In the genomic region with DNA sequence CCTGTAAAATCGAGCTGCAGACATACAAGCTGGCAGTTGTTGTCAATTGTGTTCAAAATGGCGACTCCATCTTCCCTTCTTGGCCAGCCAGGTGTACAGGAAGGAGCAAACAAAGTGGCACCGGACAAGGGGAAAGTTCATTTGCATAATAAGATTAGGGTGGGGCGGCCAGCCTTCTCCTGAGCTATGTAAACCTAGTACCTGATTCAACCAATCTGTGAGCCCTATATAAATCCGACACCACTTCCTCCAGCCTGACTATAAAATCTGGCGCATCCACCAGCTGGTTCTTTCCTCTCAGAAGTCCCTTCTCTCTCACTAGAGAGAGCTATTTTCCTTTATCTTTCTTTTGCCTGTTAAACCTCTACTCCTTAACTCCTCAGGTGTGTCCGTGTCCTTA, we compare ENCODE assay signal across 1 cellular context.
TF ChIP-seq lines count a peak whose summit lies in the region.

No MANE protein-coding gene starts in this region.

TF ChIP-seq in H1, 55 proteins besides CTCF, POLR2A, EP300 and RAD21 (continued from another document):
- TF ChIP-seq EZH2 (IDR thresholded peaks at IDR 0.05; ENCODE audit: low read depth, low read length, severe bottlenecking) (no peak), HDAC2 (IDR thresholded peaks at IDR 0.05; ENCODE audit: borderline replicate concordance in 1 of 2, low read depth in 2 of 2, low read length in 2 of 2) (no peak), ZNF274 (IDR thresholded peaks at IDR 0.05; ENCODE audit: borderline replicate concordance, extremely low read depth, low read length) (no peak), SIX5 (IDR thresholded peaks at IDR 0.05; ENCODE audit: low read depth, low read length) (no peak)
- TF ChIP-seq, protein P1, sequence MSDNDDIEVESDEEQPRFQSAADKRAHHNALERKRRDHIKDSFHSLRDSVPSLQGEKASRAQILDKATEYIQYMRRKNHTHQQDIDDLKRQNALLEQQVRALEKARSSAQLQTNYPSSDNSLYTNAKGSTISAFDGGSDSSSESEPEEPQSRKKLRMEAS (IDR thresholded peaks at IDR 0.05): no peak
